ENCODE assay signal across 1 cellular context in genomic region chr12:68279227-68280054, GRCh38.
TF ChIP-seq lines count a peak whose summit lies in the region.

No MANE protein-coding gene starts in this region.

TF ChIP-seq in GM12891, 5 proteins besides CTCF, POLR2A, EP300 and RAD21:
- TF ChIP-seq SPI1 (IDR thresholded peaks at IDR 0.05; ENCODE audit: low read depth, low read length): no peak
- TF ChIP-seq PAX5 (IDR thresholded peaks at IDR 0.05; ENCODE audit: insufficient read depth, low read length, severe bottlenecking): no peak
- TF ChIP-seq TAF1 (IDR thresholded peaks at IDR 0.05; ENCODE audit: low read depth, low read length): no peak
- TF ChIP-seq POLR2AphosphoS5 (IDR thresholded peaks at IDR 0.05; ENCODE audit: low read depth, low read length): no peak
- TF ChIP-seq POU2F2 (IDR thresholded peaks at IDR 0.05; ENCODE audit: low read depth, low read length): no peak
TF ChIP-seq in GM12891: peak in this region for 0.
